ENCODE assay signal across 8 cellular contexts in genomic region chr2:56184500-56184996, GRCh38. TPM values are rescaled to one million over a fixed set of nuclear protein-coding genes. Genes with fewer than 3 reads are reported as not detected.
DNase-seq lines count a peak whose midpoint lies in the region; ATAC-seq, FAIRE-seq and TF ChIP-seq lines count a peak whose summit lies in the region.

No MANE protein-coding gene starts in this region.

- TF ChIP-seq POLR2A in breast epithelium (IDR thresholded peaks at IDR 0.05): no peak
- TF ChIP-seq POLR2A in lower leg skin (IDR thresholded peaks at IDR 0.05): no peak
- TF ChIP-seq POLR2A in vagina (IDR thresholded peaks at IDR 0.05): no peak

- no peaks in the 10 kb centered on the region for H3K4me1 ChIP-seq in breast epithelium
- H3K4me1 ChIP-seq in vagina: peaks cover 25% of the 10 kb centered on the region

- no peak for ATAC-seq in GM18520 (IDR thresholded peaks at IDR 0.05; ENCODE audit: unreplicated experiment)

- H3K27me3 ChIP-seq in breast epithelium (no peaks in the 10 kb centered on the region), vagina (no peaks in the 10 kb centered on the region)

- WGBS in lower leg skin, 2 donors: 0% methylated on average over 9 to 64 of the region's 64 CpGs

- intact Hi-C loops in breast epithelium (cut with DNase I; ENCODE audit: low total_unique reads): loop anchor here (10.0 kb wide), 1 partner anchor 1330 kb away; no protein-coding TSS in a partner anchor
- intact Hi-C loops in lower leg skin (cut with DNase I; ENCODE audit: low total_unique reads): loop anchor here (5.0 to 10.0 kb wide), 2 partner anchors 563 to 1330 kb away; no protein-coding TSS in a partner anchor
- intact Hi-C loops in vagina (cut with DNase I): loop anchor here (10.0 kb wide), 1 partner anchor 560 kb away; no protein-coding TSS in a partner anchor

- peak; percentile 18 for DNase-seq in NCI-H1436 (lab: John Stamatoyannopoulos, UW)
- no peak for DNase-seq in NCI-H1436 treated with DMSO at 0.1 percent for 48 hours (lab: John Stamatoyannopoulos, UW)
- DNase-seq in HTR-8/SVneo (ENCODE audit: insufficient read length, low spot score): peak; percentile 27
- DNase-seq in breast epithelium (ENCODE audit: low spot score in 2 of 2): peak in 1 of 2 donors; percentile 52
- no peak for DNase-seq in lower leg skin (ENCODE audit: low spot score in 2 of 2)
- peak in 1 of 2 donors; percentile 49 for DNase-seq in vagina (ENCODE audit: extremely low spot score in 2 of 2)
- no peak for DNase-seq in occipital lobe (lab: John Stamatoyannopoulos, UW)

- no peaks in the 10 kb centered on the region for H3K9me3 ChIP-seq in breast epithelium
- H3K9me3 ChIP-seq in vagina: no peaks in the 10 kb centered on the region

- TF ChIP-seq CTCF in breast epithelium (IDR thresholded peaks at IDR 0.05) (no peak), lower leg skin (IDR thresholded peaks at IDR 0.05) (no peak), vagina (IDR thresholded peaks at IDR 0.05) (no peak)

- H3K27ac ChIP-seq in breast epithelium: no peak overlapping the region
- H3K27ac ChIP-seq in vagina: peak overlapping the region; percentile 11

- peak; percentile 70 for FAIRE-seq in HTR-8/SVneo (lab: Jason Lieb, UNC)

- H3K36me3 ChIP-seq in breast epithelium (no peaks in the 10 kb centered on the region), vagina (no peaks in the 10 kb centered on the region)

- H3K4me3 ChIP-seq in breast epithelium (peak overlapping the region; percentile 60 to 80 (median 65)), lower leg skin (ENCODE audit: low read depth, poor library complexity, severe bottlenecking) (peak overlapping the region; percentile 63), vagina (peak overlapping the region; percentile 50 to 70)

RNA-seq across cellular contexts. Expression of gene CCDC85A, which starts 0.8 kb away (rescaled TPM):
- total RNA-seq in breast epithelium: 10 to 100 TPM in 1 of 3 donors, 1 to 10 TPM in 2; 3.1 to 11.5 (median 7.5) TPM
- total RNA-seq in lower leg skin: 1 to 10 TPM; 2.7 to 3.7 (median 3.6) TPM
- total RNA-seq in vagina: 4.7 TPM
- 38.8 TPM for total RNA-seq in occipital lobe

Comparison
In these comparisons a context has a peak if more than half of its experiments do, and no peak if none do; other contexts are left out.
1. DNase-seq: peak in NCI-H1436 (single experiment) and HTR-8/SVneo (single experiment); none in NCI-H1436 treated with DMSO at 0.1 percent for 48 hours (single experiment), lower leg skin (0 of 2) and occipital lobe (single experiment).
2. Peak in every context shown above with its lines, with median percentiles within 50 percentile points of each other: H3K4me3 ChIP-seq.